ENCODE assay signal across 10 cellular contexts in the genomic region with DNA sequence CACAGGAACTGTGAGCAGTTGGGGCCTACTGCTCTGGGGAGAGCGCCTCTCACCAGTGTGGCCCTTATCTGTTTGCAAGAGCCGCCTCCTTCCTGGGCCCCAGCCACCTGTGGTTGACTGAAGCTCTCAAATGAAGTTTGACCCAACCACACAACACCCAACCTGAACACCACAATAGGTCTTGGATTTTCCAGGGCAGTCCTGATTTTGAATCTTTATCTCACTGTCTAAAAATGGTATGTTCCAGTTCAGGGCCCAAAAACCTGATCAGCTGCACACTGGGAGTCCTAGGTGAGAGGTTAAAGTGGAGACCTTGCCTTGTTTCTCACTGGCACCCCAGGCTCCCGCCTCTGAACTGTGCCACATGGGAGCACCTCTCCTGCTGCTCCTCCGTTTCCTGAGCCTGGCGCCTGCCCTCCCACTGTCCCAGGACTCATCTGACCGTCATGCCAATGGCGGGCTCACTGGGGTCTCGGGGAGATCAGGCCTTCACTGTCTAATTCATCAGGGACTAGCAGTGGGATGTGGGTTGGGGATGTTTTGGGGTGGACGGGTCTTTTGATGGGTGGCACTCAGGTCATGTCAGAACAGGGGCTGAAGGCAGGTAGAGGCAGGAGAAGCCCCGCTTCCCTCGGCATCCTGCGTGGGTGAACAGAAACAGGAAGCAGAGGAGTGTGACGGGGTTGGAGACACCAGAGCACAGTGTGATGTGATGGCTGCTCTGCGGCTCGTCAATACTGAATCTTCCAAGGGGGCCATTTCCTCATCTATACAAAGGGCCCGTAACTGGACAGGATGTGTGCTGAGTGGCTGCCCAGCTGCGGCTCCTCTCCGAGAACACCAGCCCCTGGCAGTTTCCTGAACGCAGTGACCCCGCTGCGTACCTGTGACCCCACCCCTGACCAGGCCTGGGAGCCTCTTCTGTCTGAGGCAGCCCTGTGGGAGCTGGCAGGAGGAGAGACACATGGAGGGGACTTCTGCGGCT.
DNase-seq lines count a peak whose midpoint lies in the region; FAIRE-seq lines count a peak whose summit lies in the region.
"Had no signal": no experiment of that assay in that cellular context is flagged by ENCODE, and none has a peak within 500 bp of the region (broad histone marks: within the 10 kb centered on the region; RNA-seq: fewer than 3 reads in every experiment).

No MANE protein-coding gene starts in this region.

- H3K4me1 ChIP-seq in HAP-1, result no peaks in the 10 kb centered on the region

- peaks cover 4% of the 10 kb centered on the region for H3K36me3 Mint-ChIP-seq in T-helper 1 cell treated with Interleukin-12 subunit alpha and Interleukin-12 subunit beta and Interleukin-4 antibody, amounts not matched to agents 30 μg/mL and 1 μg/mL, for 36 hours (ENCODE audit: low read depth)

- no peaks in the 10 kb centered on the region for H3K36me3 ChIP-seq in HAP-1 (replicated peaks)

- H3K4me3 ChIP-seq in HAP-1, result no peak overlapping the region

- in situ Hi-C loops in HAP-1 (cut with MboI; ENCODE audit: low sequenced_read_pairs), result no loop called here

- no peaks in the 10 kb centered on the region for H3K9me3 ChIP-seq in HAP-1

- H3K27me3 ChIP-seq in HAP-1 (ENCODE audit: low read depth), result no peaks in the 10 kb centered on the region

- DNase-seq in activated gamma-delta T cell treated with Interleukin-2 at 50 U/mL for 16 hours (peak; percentile 61), activated gamma-delta T cell (lab: John Stamatoyannopoulos, UW) (no peak), HAP-1 (ENCODE audit: low spot score in 2 of 2) (no peak), RCC 7860 (ENCODE audit: low spot score) (no peak), NCI-H82 treated with DMSO at 0.1 percent for 48 hours (lab: John Stamatoyannopoulos, UW; ENCODE audit: unreplicated experiment) (no peak)
- peak; percentile 67 for DNase-seq in central memory CD4-positive, alpha-beta T cell
- peak; percentile 67 to 76 for DNase-seq in stimulated activated CD8-positive, alpha-beta memory T cell treated with anti-CD3 and anti-CD28 coated beads, Interleukin-15, amount 100 ng/mL, for 48 hours (ENCODE audit: low read depth in 2 of 2)

- no peaks in the 10 kb centered on the region for H3K9me3 Mint-ChIP-seq in T-helper 1 cell treated with Interleukin-12 subunit alpha and Interleukin-12 subunit beta and Interleukin-4 antibody, amounts not matched to agents 30 μg/mL and 1 μg/mL, for 36 hours

- peak overlapping the region; percentile 87 for H3K27ac Mint-ChIP-seq in T-helper 1 cell treated with Interleukin-12 subunit alpha and Interleukin-12 subunit beta and Interleukin-4 antibody, amounts not matched to agents 30 μg/mL and 1 μg/mL, for 36 hours

- H3K4me1 Mint-ChIP-seq in T-helper 1 cell treated with Interleukin-12 subunit alpha and Interleukin-12 subunit beta and Interleukin-4 antibody, amounts not matched to agents 30 μg/mL and 1 μg/mL, for 36 hours (ENCODE audit: low read depth), result peaks cover 35% of the 10 kb centered on the region

- peak overlapping the region; percentile 46 for H3K4me3 Mint-ChIP-seq in T-helper 1 cell treated with Interleukin-12 subunit alpha and Interleukin-12 subunit beta and Interleukin-4 antibody, amounts not matched to agents 30 μg/mL and 1 μg/mL, for 36 hours

- peaks cover 11% of the 10 kb centered on the region for H3K27me3 Mint-ChIP-seq in T-helper 1 cell treated with Interleukin-12 subunit alpha and Interleukin-12 subunit beta and Interleukin-4 antibody, amounts not matched to agents 30 μg/mL and 1 μg/mL, for 36 hours (ENCODE audit: low read depth)

- FAIRE-seq in RCC 7860 (lab: Jason Lieb, UNC), result no peak
- FAIRE-seq: A204.1, islet of Langerhans had no signal

Comparison
In these comparisons a context has a peak if more than half of its experiments do, and no peak if none do; other contexts are left out.
1. DNase-seq: peak in activated gamma-delta T cell treated with Interleukin-2 at 50 U/mL for 16 hours (single experiment), central memory CD4-positive, alpha-beta T cell (single experiment) and stimulated activated CD8-positive, alpha-beta memory T cell treated with anti-CD3 and anti-CD28 coated beads, Interleukin-15, amount 100 ng/mL, for 48 hours (2 of 2); none in activated gamma-delta T cell (single experiment), HAP-1 (0 of 2), RCC 7860 (single experiment) and NCI-H82 treated with DMSO at 0.1 percent for 48 hours (single experiment).